35 cellular contexts compared by ENCODE assay signal in the genomic region with DNA sequence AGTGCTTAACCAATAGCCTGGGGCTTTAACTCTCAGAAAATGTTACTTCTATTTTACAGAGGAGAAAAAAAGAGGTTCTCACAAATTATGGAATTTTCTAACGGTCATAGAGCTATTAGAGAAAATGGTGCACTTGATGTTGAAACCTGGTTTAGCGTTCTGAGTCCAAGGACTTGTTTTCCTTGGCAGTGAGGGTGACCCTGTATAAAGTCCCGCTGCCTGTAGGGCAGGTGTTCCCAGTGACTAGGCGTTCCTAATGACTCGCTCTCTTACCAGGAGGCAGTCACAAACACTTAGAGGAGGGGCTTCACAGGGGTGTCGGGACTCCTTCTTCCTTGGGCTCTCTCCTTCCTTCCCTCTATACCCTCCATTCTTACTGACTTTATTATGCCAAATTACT.
"Had no signal": no experiment of that assay in that cellular context is flagged by ENCODE, and none has a peak within 500 bp of the region (broad histone marks: within the 10 kb centered on the region; RNA-seq: fewer than 3 reads in every experiment).

No MANE protein-coding gene starts in this region.

- H3K4me3 Mint-ChIP-seq: activated B cell treated with CpG ODN at 0.5 μM for 24 hours; activated CD4-positive, alpha-beta memory T cell treated with anti-CD3 and anti-CD28 coated beads for 36 hours; activated CD4-positive, alpha-beta T cell treated with anti-CD3 and anti-CD28 coated beads, Interleukin-2, amount 10 ng/mL, durations not matched to agents 24 days and 14 days; activated CD8-positive, alpha-beta T cell treated with anti-CD3 and anti-CD28 coated beads for 36 hours; activated naive CD4-positive, alpha-beta T cell treated with anti-CD3 and anti-CD28 coated beads, Interleukin-2, amount 10 ng/mL, durations not matched to agents 7 days and 5 days; activated naive CD4-positive, alpha-beta T cell treated with anti-CD3 and anti-CD28 coated beads, Interleukin-2, amount 50 U/mL, for 24 hours; activated naive CD8-positive, alpha-beta T cell; activated naive CD8-positive, alpha-beta T cell treated with anti-CD3 and anti-CD28 coated beads, Interleukin-2, amount 10 ng/mL, durations not matched to agents 7 days and 5 days; activated naive CD8-positive, alpha-beta T cell treated with anti-CD3 and anti-CD28 coated beads, Interleukin-2, amount 50 U/mL, for 24 hours; activated T-cell treated with anti-CD3 and anti-CD28 coated beads, Interleukin-2, amount 50 U/mL, for 4 hours; activated T-cell treated with anti-CD3 and anti-CD28 coated beads, Interleukin-2, amount 50 U/mL, for 72 hours; activated T-helper 1 cell treated with anti-CD3 and anti-CD28 coated beads, Interleukin-12 subunit alpha, Interleukin-12 subunit beta, Interleukin-2, Interleukin-4 antibody, amounts not matched to agents 30 ng/mL and 10 ng/mL and 1 ng/mL, durations not matched to agents 14 hours and 24 hours and 36 hours; activated T-helper 17 cell treated with anti-CD3 and anti-CD28 coated beads, Interleukin-2, amount 50 U/mL, for 72 hours; T-helper 1 cell treated with Interleukin-12 subunit alpha and Interleukin-12 subunit beta and Interleukin-4 antibody, amounts not matched to agents 30 μg/mL and 1 μg/mL, for 36 hours; T-helper 2 cell treated with Interferon-gamma antibody and Interleukin-4, amounts not matched to agents 5 μg/mL and 100 μg/mL, for 36 hours had no signal

- H3K4me1 ChIP-seq: ascending aorta, breast epithelium had no signal

- H3K27ac Mint-ChIP-seq: activated B cell treated with CpG ODN at 0.5 μM for 24 hours; activated CD4-positive, alpha-beta memory T cell treated with anti-CD3 and anti-CD28 coated beads for 36 hours; activated CD4-positive, alpha-beta T cell treated with anti-CD3 and anti-CD28 coated beads, Interleukin-2, amount 10 ng/mL, durations not matched to agents 24 days and 14 days; activated CD8-positive, alpha-beta T cell treated with anti-CD3 and anti-CD28 coated beads for 36 hours; activated naive CD4-positive, alpha-beta T cell treated with anti-CD3 and anti-CD28 coated beads, Interleukin-2, amount 10 ng/mL, durations not matched to agents 7 days and 5 days; activated naive CD4-positive, alpha-beta T cell treated with anti-CD3 and anti-CD28 coated beads, Interleukin-2, amount 50 U/mL, for 24 hours; activated naive CD8-positive, alpha-beta T cell; activated naive CD8-positive, alpha-beta T cell treated with anti-CD3 and anti-CD28 coated beads, Interleukin-2, amount 10 ng/mL, durations not matched to agents 7 days and 5 days; activated naive CD8-positive, alpha-beta T cell treated with anti-CD3 and anti-CD28 coated beads, Interleukin-2, amount 50 U/mL, for 24 hours; activated T-cell treated with anti-CD3 and anti-CD28 coated beads, Interleukin-2, amount 50 U/mL, for 72 hours; activated T-helper 1 cell treated with anti-CD3 and anti-CD28 coated beads, Interleukin-12 subunit alpha, Interleukin-12 subunit beta, Interleukin-2, Interleukin-4 antibody, amounts not matched to agents 30 ng/mL and 10 ng/mL and 1 ng/mL, durations not matched to agents 14 hours and 24 hours and 36 hours; activated T-helper 17 cell treated with anti-CD3 and anti-CD28 coated beads, Interleukin-2, amount 50 U/mL, for 72 hours; T-helper 1 cell treated with Interleukin-12 subunit alpha and Interleukin-12 subunit beta and Interleukin-4 antibody, amounts not matched to agents 30 μg/mL and 1 μg/mL, for 36 hours; T-helper 2 cell treated with Interferon-gamma antibody and Interleukin-4, amounts not matched to agents 5 μg/mL and 100 μg/mL, for 36 hours had no signal

- H3K27ac ChIP-seq: ascending aorta, brain microvascular endothelial cell, breast epithelium had no signal

- H3K9me3 ChIP-seq: ascending aorta, breast epithelium had no signal

- H3K9me3 Mint-ChIP-seq: activated B cell treated with CpG ODN at 0.5 μM for 24 hours; activated CD4-positive, alpha-beta memory T cell treated with anti-CD3 and anti-CD28 coated beads for 36 hours; activated CD4-positive, alpha-beta T cell treated with anti-CD3 and anti-CD28 coated beads, Interleukin-2, amount 10 ng/mL, durations not matched to agents 24 days and 14 days; activated CD8-positive, alpha-beta T cell treated with anti-CD3 and anti-CD28 coated beads for 36 hours; activated naive CD4-positive, alpha-beta T cell treated with anti-CD3 and anti-CD28 coated beads, Interleukin-2, amount 10 ng/mL, durations not matched to agents 7 days and 5 days; activated naive CD4-positive, alpha-beta T cell treated with anti-CD3 and anti-CD28 coated beads, Interleukin-2, amount 50 U/mL, for 24 hours; activated naive CD8-positive, alpha-beta T cell treated with anti-CD3 and anti-CD28 coated beads, Interleukin-2, amount 10 ng/mL, durations not matched to agents 7 days and 5 days; activated naive CD8-positive, alpha-beta T cell treated with anti-CD3 and anti-CD28 coated beads, Interleukin-2, amount 50 U/mL, for 24 hours; activated T-cell treated with anti-CD3 and anti-CD28 coated beads, Interleukin-2, amount 50 U/mL, for 4 hours; activated T-cell treated with anti-CD3 and anti-CD28 coated beads, Interleukin-2, amount 50 U/mL, for 72 hours; activated T-helper 1 cell treated with anti-CD3 and anti-CD28 coated beads, Interleukin-12 subunit alpha, Interleukin-12 subunit beta, Interleukin-2, Interleukin-4 antibody, amounts not matched to agents 30 ng/mL and 10 ng/mL and 1 ng/mL, durations not matched to agents 14 hours and 24 hours and 36 hours; activated T-helper 17 cell treated with anti-CD3 and anti-CD28 coated beads, Interleukin-2, amount 50 U/mL, for 72 hours; T-helper 1 cell treated with Interleukin-12 subunit alpha and Interleukin-12 subunit beta and Interleukin-4 antibody, amounts not matched to agents 30 μg/mL and 1 μg/mL, for 36 hours; T-helper 2 cell treated with Interferon-gamma antibody and Interleukin-4, amounts not matched to agents 5 μg/mL and 100 μg/mL, for 36 hours had no signal

- H3K27me3 ChIP-seq: ascending aorta, brain microvascular endothelial cell had no signal

- H3K36me3 Mint-ChIP-seq: activated CD4-positive, alpha-beta memory T cell treated with anti-CD3 and anti-CD28 coated beads for 36 hours; activated naive CD4-positive, alpha-beta T cell treated with anti-CD3 and anti-CD28 coated beads, Interleukin-2, amount 10 ng/mL, durations not matched to agents 7 days and 5 days; activated naive CD8-positive, alpha-beta T cell; activated naive CD8-positive, alpha-beta T cell treated with anti-CD3 and anti-CD28 coated beads, Interleukin-2, amount 10 ng/mL, durations not matched to agents 7 days and 5 days had no signal

- H3K27me3 Mint-ChIP-seq: activated CD4-positive, alpha-beta T cell treated with anti-CD3 and anti-CD28 coated beads, Interleukin-2, amount 10 ng/mL, durations not matched to agents 24 days and 14 days had no signal

- DNase-seq: activated B cell treated with CpG ODN at 0.5 μM for 24 hours; activated CD4-positive, alpha-beta memory T cell treated with anti-CD3 and anti-CD28 coated beads for 36 hours; activated CD4-positive, alpha-beta T cell treated with anti-CD3 and anti-CD28 coated beads for 4 hours; activated CD4-positive, alpha-beta T cell treated with anti-CD3 and anti-CD28 coated beads, Interleukin-2, amount 10 ng/mL, durations not matched to agents 24 days and 14 days; activated CD4-positive, alpha-beta T cell treated with anti-CD3 and anti-CD28 coated beads, Interleukin-2, amount 50 U/mL, for 1 hour; activated CD4-positive, alpha-beta T cell treated with anti-CD3 and anti-CD28 coated beads, Interleukin-2, amount 50 U/mL, for 4 hours; activated CD4-positive, CD25-positive, alpha-beta regulatory T cell treated with anti-CD3 and anti-CD28 coated beads, Interleukin-2, amount 50 U/mL, for 72 hours; activated CD8-positive, alpha-beta memory T cell treated with anti-CD3 and anti-CD28 coated beads, Interleukin-2, amount 50 U/mL, for 4 hours; activated CD8-positive, alpha-beta T cell treated with anti-CD3 and anti-CD28 coated beads for 36 hours; activated effector memory CD4-positive, alpha-beta T cell treated with anti-CD3 and anti-CD28 coated beads, Interleukin-2, amount 50 U/mL, for 16 hours; activated gamma-delta T cell treated with Interleukin-2 at 50 U/mL for 16 hours; activated naive CD4-positive, alpha-beta T cell; activated naive CD4-positive, alpha-beta T cell treated with anti-CD3 and anti-CD28 coated beads, Interleukin-2, amount 10 ng/mL, durations not matched to agents 7 days and 5 days; activated naive CD8-positive, alpha-beta T cell treated with anti-CD3 and anti-CD28 coated beads, Interleukin-2, amount 10 ng/mL, durations not matched to agents 7 days and 5 days; activated naive CD8-positive, alpha-beta T cell treated with anti-CD3 and anti-CD28 coated beads, Interleukin-2, amount 50 U/mL, for 24 hours; activated T-cell treated with anti-CD3 and anti-CD28 coated beads for 4 hours; activated T-cell treated with anti-CD3 and anti-CD28 coated beads, Interleukin-2, amount 50 U/mL, for 1 hour; activated T-cell treated with anti-CD3 and anti-CD28 coated beads, Interleukin-2, amount 50 U/mL, for 4 hours; activated T-cell treated with anti-CD3 and anti-CD28 coated beads, Interleukin-2, amount 50 U/mL, for 72 hours; amygdala; anterior cingulate cortex; brain microvascular endothelial cell; central memory CD4-positive, alpha-beta T cell; T-helper 1 cell; T-helper 2 cell; T-helper 9 cell had no signal

- ATAC-seq: activated CD8-positive, alpha-beta T cell treated with anti-CD3 and anti-CD28 coated beads for 36 hours; activated naive CD8-positive, alpha-beta T cell treated with anti-CD3 and anti-CD28 coated beads, Interleukin-2, amount 50 U/mL, for 24 hours; activated T-cell treated with anti-CD3 and anti-CD28 coated beads, Interleukin-2, amount 50 U/mL, for 4 hours; activated T-cell treated with anti-CD3 and anti-CD28 coated beads, Interleukin-2, amount 50 U/mL, for 72 hours; activated T-helper 17 cell treated with anti-CD3 and anti-CD28 coated beads, Interleukin-2, amount 50 U/mL, for 72 hours had no signal

- H3K4me3 ChIP-seq: ascending aorta, breast epithelium had no signal

- H3K4me1 Mint-ChIP-seq: activated B cell treated with CpG ODN at 0.5 μM for 24 hours; activated CD4-positive, alpha-beta T cell treated with anti-CD3 and anti-CD28 coated beads, Interleukin-2, amount 10 ng/mL, durations not matched to agents 24 days and 14 days; activated naive CD4-positive, alpha-beta T cell treated with anti-CD3 and anti-CD28 coated beads, Interleukin-2, amount 50 U/mL, for 24 hours; activated naive CD8-positive, alpha-beta T cell treated with anti-CD3 and anti-CD28 coated beads, Interleukin-2, amount 50 U/mL, for 24 hours; activated T-helper 17 cell treated with anti-CD3 and anti-CD28 coated beads, Interleukin-2, amount 50 U/mL, for 72 hours had no signal

- H3K36me3 ChIP-seq: ascending aorta, brain microvascular endothelial cell, breast epithelium had no signal

- FAIRE-seq: TTC549 had no signal
